In the genomic region with DNA sequence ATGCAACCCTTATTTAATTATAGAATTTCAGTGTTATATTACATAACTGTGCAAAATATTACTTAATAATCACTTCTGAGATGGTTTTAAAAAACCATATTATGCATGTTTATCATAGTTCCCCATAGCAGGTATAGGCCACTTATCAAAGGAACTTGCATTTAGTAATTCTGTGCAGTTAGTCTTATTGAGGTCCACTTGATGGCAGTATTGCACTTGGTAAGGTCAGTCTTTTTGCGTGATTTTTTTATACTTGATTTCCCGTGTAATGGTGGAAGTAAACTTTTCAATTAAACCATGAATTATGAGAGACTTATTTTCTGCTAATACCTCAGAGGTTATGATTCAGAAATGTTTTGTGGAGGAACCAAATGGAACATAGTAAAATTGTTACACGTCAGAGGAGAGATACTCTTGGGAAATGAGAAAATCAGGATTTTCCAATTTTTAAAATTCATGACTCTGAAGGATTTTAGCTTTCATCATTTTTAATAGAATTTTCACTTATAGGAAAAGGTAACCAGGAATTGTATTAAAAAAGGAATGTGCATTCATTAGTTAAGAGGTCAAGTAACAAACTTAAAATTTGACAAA, we compare ENCODE assay signal across 8 cellular contexts.
DNase-seq lines count a peak whose midpoint lies in the region; ATAC-seq, FAIRE-seq and TF ChIP-seq lines count a peak whose summit lies in the region.

No MANE protein-coding gene starts in this region.

- peak; percentile 25 to 62 for TF ChIP-seq CTCF in right atrium auricular region (IDR thresholded peaks at IDR 0.05)

- DNase-seq in NCI-H524 (lab: John Stamatoyannopoulos, UW) (peak; percentile 16 to 60), NCI-H524 treated with DMSO at 0.1 percent for 48 hours (lab: John Stamatoyannopoulos, UW) (no peak), LHCN-M2 (ENCODE audit: low read depth) (peak; percentile 68), SKM-1 (lab: John Stamatoyannopoulos, UW; ENCODE audit: unreplicated experiment) (peak; percentile 13), right atrium auricular region (ENCODE audit: low spot score) (no peak), urothelium cell line (ENCODE audit: low spot score) (peak; percentile 16)

- H3K9me3 ChIP-seq in right atrium auricular region = no peaks in the 10 kb centered on the region

- no peak for FAIRE-seq in urothelium cell line (lab: Jason Lieb, UNC)

- H3K36me3 ChIP-seq in right atrium auricular region = no peaks in the 10 kb centered on the region

- ATAC-seq in HG03175 (IDR thresholded peaks at IDR 0.05; ENCODE audit: unreplicated experiment) (no peak), GM18520 (IDR thresholded peaks at IDR 0.05; ENCODE audit: unreplicated experiment) (no peak)

- H3K4me1 ChIP-seq in right atrium auricular region = no peaks in the 10 kb centered on the region

- no peak overlapping the region for H3K27ac ChIP-seq in right atrium auricular region

- no peaks in the 10 kb centered on the region for H3K27me3 ChIP-seq in right atrium auricular region

- H3K4me3 ChIP-seq in right atrium auricular region = no peak overlapping the region

Comparison
In these comparisons a context has a peak if more than half of its experiments do, and no peak if none do; other contexts are left out.
1. DNase-seq: peak in NCI-H524 (2 of 2), LHCN-M2 (single experiment), SKM-1 (single experiment) and urothelium cell line (single experiment); none in NCI-H524 treated with DMSO at 0.1 percent for 48 hours (single experiment) and right atrium auricular region (single experiment).